In genomic region chr2:166106431-166107015, GRCh38 we compare ENCODE assay signal across 9 cellular contexts. TPM values are rescaled to one million over a fixed set of nuclear protein-coding genes. Genes with fewer than 3 reads are reported as not detected.
DNase-seq lines count a peak whose midpoint lies in the region; ATAC-seq and TF ChIP-seq lines count a peak whose summit lies in the region.
"Had no signal": no experiment of that assay in that cellular context is flagged by ENCODE, and none has a peak within 500 bp of the region (broad histone marks: within the 10 kb centered on the region; RNA-seq: fewer than 3 reads in every experiment).

No MANE protein-coding gene starts in this region.

- H3K36me3 ChIP-seq in Karpas-422 (ENCODE audit: insufficient read depth, low read length) (no peaks in the 10 kb centered on the region), neural progenitor cell (no peaks in the 10 kb centered on the region), spleen (no peaks in the 10 kb centered on the region), sigmoid colon (no peaks in the 10 kb centered on the region)

- peak; percentile 97 for ATAC-seq in WTC11
- no peak for ATAC-seq in sciatic nerve

- intact Hi-C loops in spleen (cut with DNase I; ENCODE audit: low total_unique reads) (no loop called here), sciatic nerve (cut with DNase I) (no loop called here), sigmoid colon (cut with DNase I) (no loop called here)

- H3K27me3 Mint-ChIP-seq in WTC11 (ENCODE audit: low read depth) (no peaks in the 10 kb centered on the region), neural progenitor cell (ENCODE audit: insufficient read depth, low read depth) (no peaks in the 10 kb centered on the region)

- H3K4me3 ChIP-seq in Karpas-422 (ENCODE audit: low read length) (no peak overlapping the region), neural progenitor cell (no peak overlapping the region), spleen (no peak overlapping the region), sigmoid colon (no peak overlapping the region)

- H3K36me3 Mint-ChIP-seq in WTC11 (peaks cover 3% of the 10 kb centered on the region; the same call in 1 of the 2 replicates), neural progenitor cell (no peaks in the 10 kb centered on the region)

- 49 to 67% (median 53%) methylated on average over 7 of the region's 7 CpGs for WGBS in spleen, 5 donors
- whole genome bisulfite sequencing in sigmoid colon, 2 donors: 56 to 61% methylated on average over 7 of the region's 7 CpGs

- in situ Hi-C loops in GM13977 (cut with MboI; ENCODE audit: low pct_unique_long_range_greater_than_20kb, low sequenced_read_pairs, unreplicated experiment): no loop called here

- H3K9me3 ChIP-seq in Karpas-422 (ENCODE audit: low read length) (no peaks in the 10 kb centered on the region), neural progenitor cell (ENCODE audit: low read depth) (no peaks in the 10 kb centered on the region), spleen (peaks cover 0 to 4% (median 0%) of the 10 kb centered on the region in 8 donors), sigmoid colon (no peaks in the 10 kb centered on the region)

- H3K27me3 ChIP-seq in Karpas-422 (ENCODE audit: low read length) (no peaks in the 10 kb centered on the region), neural progenitor cell (no peaks in the 10 kb centered on the region), spleen (replicated peaks in 1 of 7) (no peaks in the 10 kb centered on the region), sigmoid colon (no peaks in the 10 kb centered on the region)

- H4K20me1 ChIP-seq in Karpas-422 (ENCODE audit: insufficient read depth, low read depth, low read length) (no peaks in the 10 kb centered on the region), neural progenitor cell (ENCODE audit: low read depth) (no peaks in the 10 kb centered on the region)

- H2AFZ ChIP-seq in Karpas-422 (ENCODE audit: low read length) (no peak overlapping the region), neural progenitor cell (replicated peaks) (peak overlapping the region; percentile 93)

- H3K4me2 ChIP-seq in Karpas-422 (ENCODE audit: low read depth, low read length, poor library complexity, severe bottlenecking) (no peak overlapping the region), neural progenitor cell (no peak overlapping the region)

- TF ChIP-seq POLR2A in spleen (IDR thresholded peaks at IDR 0.05) (no peak), sigmoid colon (IDR thresholded peaks at IDR 0.05) (no peak)

- TF ChIP-seq EP300 in sigmoid colon (IDR thresholded peaks at IDR 0.05): no peak

- no peak overlapping the region for H3K4me3 Mint-ChIP-seq in WTC11
- H3K4me3 Mint-ChIP-seq in neural progenitor cell: no peak overlapping the region

- peak; percentile 30 for TF ChIP-seq CTCF in GM13977 (IDR thresholded peaks at IDR 0.05; ENCODE audit: extremely low read depth, insufficient read depth, missing control alignments)
- TF ChIP-seq CTCF in WTC11 (IDR thresholded peaks at IDR 0.05): peak; percentile 41; the same call in 1 of the 2 replicates
- peak; percentile 74 for TF ChIP-seq CTCF in neural progenitor cell (IDR thresholded peaks at IDR 0.05)
- no peak for TF ChIP-seq CTCF in spleen (IDR thresholded peaks at IDR 0.05 in 8 of 11, conservative IDR thresholded peaks at IDR 0.05 in 3 of 11)
- TF ChIP-seq CTCF in sigmoid colon (IDR thresholded peaks at IDR 0.05): no peak

- peaks cover 18% of the 10 kb centered on the region for H3K9me3 Mint-ChIP-seq in WTC11
- no peaks in the 10 kb centered on the region for H3K9me3 Mint-ChIP-seq in neural progenitor cell

- H3K79me2 ChIP-seq in Karpas-422 (ENCODE audit: low read length): no peaks in the 10 kb centered on the region
- H3K79me2 ChIP-seq in neural progenitor cell (ENCODE audit: low read depth): no peaks in the 10 kb centered on the region

- POLR2A ChIA-PET in WTC11 (lab: Charles Lee): no interaction called here

- H3K27ac ChIP-seq in Karpas-422 (ENCODE audit: low read length) (no peak overlapping the region), neural progenitor cell (no peak overlapping the region), spleen (no peak overlapping the region), sigmoid colon (no peak overlapping the region)

- H3K4me1 Mint-ChIP-seq in WTC11 (no peaks in the 10 kb centered on the region), neural progenitor cell (no peaks in the 10 kb centered on the region)

- H3K9ac ChIP-seq in Karpas-422 (ENCODE audit: low read length): no peak overlapping the region
- H3K9ac ChIP-seq in neural progenitor cell: no peak overlapping the region

- H3K27ac Mint-ChIP-seq in WTC11: no peak overlapping the region
- peak overlapping the region; percentile 67 for H3K27ac Mint-ChIP-seq in neural progenitor cell

- DNase-seq in GM13977 (ENCODE audit: low spot score) (no peak), Karpas-422 (peak; percentile 56), WTC11 (ENCODE audit: low spot score) (no peak), neural progenitor cell (ENCODE audit: low spot score) (peak; percentile 63), spleen (no peak), sciatic nerve (ENCODE audit: low spot score) (no peak), sigmoid colon (no peak)
- no peak for DNase-seq in stimulated activated CD4-positive, alpha-beta T cell treated with anti-CD3 and anti-CD28 coated beads, Interleukin-4, amount 100 ng/mL, for 4 hours
- DNase-seq: central memory CD4-positive, alpha-beta T cell had no signal

- CTCF ChIA-PET in WTC11 (lab: Charles Lee): interaction anchor here (0.6 to 1.5 kb wide), 7 partner anchors 22 to 153 kb away, joined by 3 to 15 read pairs (median 4); partner anchors contain the start of genes SCN1A and TTC21B

- H3K4me1 ChIP-seq in Karpas-422 (ENCODE audit: low read length) (no peaks in the 10 kb centered on the region), neural progenitor cell (no peaks in the 10 kb centered on the region), spleen (no peaks in the 10 kb centered on the region), sigmoid colon (no peaks in the 10 kb centered on the region)

- H3K9me2 ChIP-seq in Karpas-422 (replicated peaks; ENCODE audit: insufficient read depth, low read length): no peaks in the 10 kb centered on the region

- no peaks in the 10 kb centered on the region for H3F3A ChIP-seq in neural progenitor cell (ENCODE audit: low read depth)

TF ChIP-seq in WTC11, 78 proteins besides CTCF, POLR2A, EP300 and RAD21:
- TF ChIP-seq SOX15 (CRISPR knock-in tag; IDR thresholded peaks at IDR 0.05): no peak
- no peak for TF ChIP-seq IRF2 (CRISPR knock-in tag; IDR thresholded peaks at IDR 0.05; ENCODE audit: borderline replicate concordance, low read depth)
- TF ChIP-seq MXD4 (CRISPR knock-in tag; IDR thresholded peaks at IDR 0.05; ENCODE audit: borderline replicate concordance): no peak
- TF ChIP-seq CREB1 (CRISPR knock-in tag; IDR thresholded peaks at IDR 0.05): no peak
- no peak for TF ChIP-seq KAT7 (CRISPR knock-in tag; IDR thresholded peaks at IDR 0.05; ENCODE audit: borderline replicate concordance)
TF ChIP-seq in WTC11: peak in this region for 0.

RNA-seq across cellular contexts. Expression of gene SCN1A, which starts 21.3 kb away (rescaled TPM):
- total RNA-seq in Karpas-422 (2014; rRNA removed; shearing (Covaris generic); ENCODE audit: low replicate concordance): not detected in 2 replicates
- total RNA-seq in WTC11 (2021): 0.62 to 1.6 TPM (median 1.0 TPM) in 3 replicates
- 1.3 and 2.7 TPM in 2 replicates for total RNA-seq in neural progenitor cell (ENCODE audit: low replicate concordance)
- not detected for total RNA-seq in spleen
- polyA plus RNA-seq in spleen: under 1 TPM in 1 of 3 donors, not detected in 2; under 0.01 TPM
- not detected for total RNA-seq in sciatic nerve
- total RNA-seq in sigmoid colon: under 1 TPM; under 0.01 to 0.36 (median 0.23) TPM
- under 1 TPM in 1 of 3 donors, not detected in 2; 0.10 TPM for polyA plus RNA-seq in sigmoid colon

Comparison
In these comparisons a context has a peak if more than half of its experiments do, and no peak if none do; other contexts are left out.
1. DNase-seq: peak in Karpas-422 (single experiment) and neural progenitor cell (single experiment); none in GM13977 (single experiment), WTC11 (single experiment), spleen (single experiment), stimulated activated CD4-positive, alpha-beta T cell treated with anti-CD3 and anti-CD28 coated beads, Interleukin-4, amount 100 ng/mL, for 4 hours (0 of 2), sciatic nerve (single experiment) and sigmoid colon (single experiment).
2. CTCF ChIP-seq: peak in GM13977 (single experiment), WTC11 (single experiment) and neural progenitor cell (single experiment); none in spleen (0 of 11) and sigmoid colon (0 of 4).